ENCODE assay signal across 8 cellular contexts in the genomic region with DNA sequence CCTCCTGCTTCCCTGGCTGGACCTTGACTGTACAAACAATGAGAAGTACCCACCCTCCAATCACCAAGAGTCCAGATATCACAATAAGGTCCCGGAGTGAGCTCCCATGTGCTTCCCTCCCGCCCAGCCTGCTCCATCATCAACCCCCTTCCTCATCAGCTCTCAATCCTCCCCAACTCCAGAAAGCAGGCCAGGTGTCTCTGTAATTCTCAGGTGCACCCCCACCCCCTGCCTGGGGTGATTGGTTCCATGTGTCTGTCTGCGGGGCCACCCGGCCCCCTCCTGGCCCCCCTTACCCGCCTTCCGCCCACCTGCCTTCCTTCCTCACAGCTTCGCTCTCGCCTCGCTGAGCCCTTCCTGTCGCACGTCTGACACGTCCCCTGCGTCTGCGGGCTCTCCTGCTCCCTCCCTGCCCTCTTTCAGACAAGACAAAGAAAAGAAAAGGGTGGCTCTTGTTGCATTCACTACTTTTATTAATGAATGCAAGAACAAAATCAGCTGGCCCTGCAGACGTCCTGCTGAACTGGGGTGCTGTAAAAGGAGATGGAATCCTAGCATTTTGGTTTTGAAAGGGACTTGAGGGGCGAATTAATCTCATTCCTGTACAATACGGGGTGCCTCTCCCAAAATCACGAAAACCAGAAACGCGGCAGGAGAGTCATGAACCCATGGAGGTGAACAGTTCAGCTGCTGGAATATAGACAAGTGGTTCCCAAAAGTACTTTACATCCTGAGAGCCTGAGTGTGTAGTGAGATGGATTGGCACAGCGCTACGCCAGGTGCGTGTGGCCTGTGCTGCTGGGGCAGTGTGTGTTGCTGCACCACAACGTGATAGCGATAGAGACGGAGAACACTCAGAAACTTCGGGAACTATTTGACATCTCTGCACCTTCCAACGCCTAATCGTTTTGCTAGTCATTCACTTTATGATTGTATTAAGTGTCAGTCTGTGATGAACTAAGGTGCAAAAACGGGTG. TPM values are rescaled to one million over a fixed set of nuclear protein-coding genes. Genes with fewer than 3 reads are reported as not detected.
DNase-seq lines count a peak whose midpoint lies in the region; ATAC-seq and TF ChIP-seq lines count a peak whose summit lies in the region.

No MANE protein-coding gene starts in this region.

- BruUV-seq in A673 (replicated peaks; lab: Mats Ljungman, UMichigan) = no TSS peak

- H3K4me1 ChIP-seq in A673 (ENCODE audit: insufficient read depth, low read length, poor library complexity, severe bottlenecking) (peaks cover 27% of the 10 kb centered on the region), gastroesophageal sphincter (no peaks in the 10 kb centered on the region)

- no peaks in the 10 kb centered on the region for H3K36me3 Mint-ChIP-seq in activated CD4-positive, alpha-beta T cell treated with anti-CD3 and anti-CD28 coated beads, Interleukin-2, amount 10 ng/mL, durations not matched to agents 7 days and 5 days (ENCODE audit: low read depth)
- no peaks in the 10 kb centered on the region for H3K36me3 Mint-ChIP-seq in memory B cell

- TF ChIP-seq CTCF in A673 (conservative IDR thresholded peaks at IDR 0.05; ENCODE audit: low read depth, low read length) (no peak), gastroesophageal sphincter (IDR thresholded peaks at IDR 0.05) (no peak)

- POLR2A ChIA-PET in A673 (lab: Charles Lee; ENCODE audit: low non-redundant PET) = interaction anchor here (0.7 kb wide), 1 partner anchor 39 kb away, joined by 4 read pairs; no protein-coding TSS in a partner anchor
- POLR2A ChIA-PET in activated CD4-positive, alpha-beta T cell treated with anti-CD3 and anti-CD28 coated beads, Interleukin-2, amount 10 ng/mL, durations not matched to agents 7 days and 5 days (lab: Charles Lee) = interaction anchor here (0.6 kb wide), 1 partner anchor 108 kb away, joined by 3 read pairs; no protein-coding TSS in a partner anchor

- TF ChIP-seq POLR2A in gastroesophageal sphincter (IDR thresholded peaks at IDR 0.05) = no peak

- H3K36me3 ChIP-seq in A673 (ENCODE audit: insufficient read depth, low read length, poor library complexity, severe bottlenecking) = no peaks in the 10 kb centered on the region
- H3K36me3 ChIP-seq in gastroesophageal sphincter = no peaks in the 10 kb centered on the region

- peak overlapping the region; percentile 75 for H3K4me3 Mint-ChIP-seq in activated CD4-positive, alpha-beta T cell treated with anti-CD3 and anti-CD28 coated beads, Interleukin-2, amount 10 ng/mL, durations not matched to agents 7 days and 5 days
- H3K4me3 Mint-ChIP-seq in memory B cell = peak overlapping the region; percentile 17

- H3K27ac Mint-ChIP-seq in activated CD4-positive, alpha-beta T cell treated with anti-CD3 and anti-CD28 coated beads, Interleukin-2, amount 10 ng/mL, durations not matched to agents 7 days and 5 days = peak overlapping the region; percentile 88
- H3K27ac Mint-ChIP-seq in memory B cell = no peak overlapping the region

- H3K4me1 Mint-ChIP-seq in activated CD4-positive, alpha-beta T cell treated with anti-CD3 and anti-CD28 coated beads, Interleukin-2, amount 10 ng/mL, durations not matched to agents 7 days and 5 days = peaks cover 36% of the 10 kb centered on the region
- H3K4me1 Mint-ChIP-seq in memory B cell = peaks cover 9% of the 10 kb centered on the region

- peak; percentile 50 for DNase-seq in A673 (ENCODE audit: low spot score)
- peak; percentile 63 for DNase-seq in activated CD4-positive, alpha-beta T cell treated with anti-CD3 and anti-CD28 coated beads, Interleukin-2, amount 10 ng/mL, durations not matched to agents 7 days and 5 days
- no peak for DNase-seq in memory B cell (ENCODE audit: low spot score in 2 of 2)
- DNase-seq in pons (ENCODE audit: low spot score) = no peak
- no peak for DNase-seq in NCI-H82 treated with DMSO at 0.1 percent for 48 hours (lab: John Stamatoyannopoulos, UW; ENCODE audit: unreplicated experiment)

- H3K9me3 ChIP-seq in A673 (ENCODE audit: low read depth, low read length, poor library complexity, severe bottlenecking) = no peaks in the 10 kb centered on the region
- H3K9me3 ChIP-seq in gastroesophageal sphincter = no peaks in the 10 kb centered on the region

- ATAC-seq in GM19438 (IDR thresholded peaks at IDR 0.05; ENCODE audit: low read depth, unreplicated experiment) = peak; percentile 95
- ATAC-seq in HG03469 (IDR thresholded peaks at IDR 0.05; ENCODE audit: unreplicated experiment) = peak; percentile 85
- ATAC-seq in memory B cell (ENCODE audit: low read depth) = peak; percentile 22
- no peak for ATAC-seq in gastroesophageal sphincter

- no peaks in the 10 kb centered on the region for H3K9me3 Mint-ChIP-seq in activated CD4-positive, alpha-beta T cell treated with anti-CD3 and anti-CD28 coated beads, Interleukin-2, amount 10 ng/mL, durations not matched to agents 7 days and 5 days
- no peaks in the 10 kb centered on the region for H3K9me3 Mint-ChIP-seq in memory B cell

- H3K27me3 Mint-ChIP-seq in activated CD4-positive, alpha-beta T cell treated with anti-CD3 and anti-CD28 coated beads, Interleukin-2, amount 10 ng/mL, durations not matched to agents 7 days and 5 days = peaks cover 2% of the 10 kb centered on the region
- H3K27me3 Mint-ChIP-seq in memory B cell = peaks cover 14% of the 10 kb centered on the region

- no peak for TF ChIP-seq EP300 in gastroesophageal sphincter (IDR thresholded peaks at IDR 0.05)

- intact Hi-C loops in A673 (cut with micrococcal nuclease; ENCODE audit: unreplicated experiment) = no loop called here

- WGBS in gastroesophageal sphincter (ENCODE audit: low coverage in 1 of 2), 2 donors = 59% methylated on average over 25 of the region's 30 CpGs; no CpG with 5 or more reads in 1 of the 2 donors

- H3K27me3 ChIP-seq in A673 (replicated peaks; ENCODE audit: insufficient read depth, low read depth, low read length, poor library complexity) (no peaks in the 10 kb centered on the region), gastroesophageal sphincter (no peaks in the 10 kb centered on the region)

- no peak overlapping the region for H3K4me3 ChIP-seq in A673 (ENCODE audit: low read depth, low read length, poor library complexity, severe bottlenecking)
- H3K4me3 ChIP-seq in gastroesophageal sphincter = no peak overlapping the region

- H3K27ac ChIP-seq in A673 (ENCODE audit: low read depth, low read length, poor library complexity, severe bottlenecking) (peak overlapping the region; percentile 20), gastroesophageal sphincter (no peak overlapping the region)

- CTCF ChIA-PET in A673 (lab: Charles Lee) = no interaction called here
- CTCF ChIA-PET in activated CD4-positive, alpha-beta T cell treated with anti-CD3 and anti-CD28 coated beads, Interleukin-2, amount 10 ng/mL, durations not matched to agents 7 days and 5 days (lab: Charles Lee) = interaction anchor here (1.3 kb wide), 1 partner anchor 60 kb away, joined by 4 read pairs; no protein-coding TSS in a partner anchor

RNA-seq across cellular contexts. Expression of gene IGFBP2, which starts 26.4 kb away (rescaled TPM):
- total RNA-seq in A673 (2021) (614 and 767 TPM in 2 replicates), gastroesophageal sphincter (100 to 1,000 TPM; 137 to 449 (median 301) TPM)
- total RNA-seq in activated CD4-positive, alpha-beta T cell treated with anti-CD3 and anti-CD28 coated beads, Interleukin-2, amount 10 ng/mL, durations not matched to agents 7 days and 5 days = 10 to 100 TPM; 10.3 to 10.9 TPM

Comparison
In these comparisons a context has a peak if more than half of its experiments do, and no peak if none do; other contexts are left out.
1. DNase-seq: peak in A673 (single experiment) and activated CD4-positive, alpha-beta T cell treated with anti-CD3 and anti-CD28 coated beads, Interleukin-2, amount 10 ng/mL, durations not matched to agents 7 days and 5 days (single experiment); none in memory B cell (0 of 2), pons (single experiment) and NCI-H82 treated with DMSO at 0.1 percent for 48 hours (single experiment).
2. RNA of gene IGFBP2, which starts 26.4 kb away (total RNA-seq): 614 to 767 TPM in A673 and 137 to 449 TPM in gastroesophageal sphincter; 10.3 to 10.9 TPM in activated CD4-positive, alpha-beta T cell treated with anti-CD3 and anti-CD28 coated beads, Interleukin-2, amount 10 ng/mL, durations not matched to agents 7 days and 5 days; every median in the first group is over 10 times any median in the second.